Comparison of ENCODE assay signal across 23 cellular contexts in the genomic region with DNA sequence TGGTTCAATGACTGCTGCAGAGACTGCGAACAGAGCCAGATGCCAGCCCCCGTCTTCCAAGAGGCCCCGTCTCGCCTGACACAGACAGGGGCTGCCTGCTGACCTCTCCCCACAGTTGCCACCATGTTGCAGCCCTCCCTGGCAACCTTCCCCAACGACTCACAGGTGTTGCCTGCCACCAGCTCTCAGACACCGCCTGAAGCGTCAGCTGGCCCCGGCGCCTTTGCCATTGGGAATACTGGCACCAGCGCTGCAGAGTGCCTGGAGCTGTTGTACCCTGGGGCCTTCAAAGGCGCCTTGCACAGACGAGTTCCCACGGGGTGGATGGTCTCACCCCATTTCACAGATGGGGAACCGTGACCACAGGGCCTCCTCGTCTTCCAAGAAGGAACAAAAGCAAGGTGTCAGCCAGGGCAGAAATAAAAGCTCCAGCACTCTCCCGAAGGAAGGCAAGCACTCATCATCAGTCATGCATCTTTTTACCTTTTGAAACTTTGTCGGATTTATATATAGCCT.
"Had no signal": no experiment of that assay in that cellular context is flagged by ENCODE, and none has a peak within 500 bp of the region (broad histone marks: within the 10 kb centered on the region; RNA-seq: fewer than 3 reads in every experiment).

No MANE protein-coding gene starts in this region.

- H3K4me1 Mint-ChIP-seq: naive thymus-derived CD8-positive, alpha-beta T cell; neural progenitor cell had no signal

- H3K27ac Mint-ChIP-seq: natural killer cell treated with Interleukin-12 subunit alpha and Interleukin-12 subunit beta and Interleukin-15 and Interleukin-18, amount 100 ng/mL, for 72 hours; neural progenitor cell; progenitor cell of endocrine pancreas; stimulated activated effector memory CD8-positive, alpha-beta T cell treated with anti-CD3 and anti-CD28 coated beads, Interleukin-12 subunit alpha, Interleukin-12 subunit beta, amount 100 ng/mL, for 72 hours; stimulated activated naive CD8-positive, alpha-beta T cell treated with anti-CD3 and anti-CD28 coated beads, Interleukin-15, Interleukin-2, amounts not matched to agents 100 ng/mL and 50 ng/mL, for 24 hours had no signal

- ATAC-seq: naive thymus-derived CD8-positive, alpha-beta T cell; natural killer cell treated with Interleukin-12 subunit alpha and Interleukin-12 subunit beta and Interleukin-15 and Interleukin-18, amount 100 ng/mL, for 72 hours; psoas muscle; right cardiac atrium; right lobe of liver; stimulated activated naive B cell treated with anti-CD40 and anti-IgM and Interleukin-4, amounts not matched to agents 10 μg/mL and 1 μg/mL and 100 μg/mL, for 72 hours had no signal

- DNase-seq: naive thymus-derived CD8-positive, alpha-beta T cell; nucleus accumbens; ovary; posterior cingulate gyrus; psoas muscle; right cardiac atrium; right lobe of liver; sigmoid colon; small intestine; stimulated activated CD4-positive, alpha-beta T cell treated with anti-CD3 and anti-CD28 coated beads, Interleukin-15, amount 100 ng/mL, for 24 hours; stimulated activated CD4-positive, alpha-beta T cell treated with anti-CD3 and anti-CD28 coated beads, Interleukin-2, amount 100 ng/mL, for 24 hours; stimulated activated CD4-positive, alpha-beta T cell treated with anti-CD3 and anti-CD28 coated beads, Interleukin-2, amount 100 ng/mL, for 48 hours; stimulated activated CD4-positive, alpha-beta T cell treated with anti-CD3 and anti-CD28 coated beads, Interleukin-4, amount 100 ng/mL, for 24 hours; stimulated activated naive B cell treated with anti-CD40 and anti-IgM and Interleukin-4, amounts not matched to agents 10 μg/mL and 1 μg/mL and 100 μg/mL, for 72 hours; stimulated activated naive CD4-positive, alpha-beta T cell treated with Interleukin-2 at 50 U/mL for 16 hours; stomach; thyroid gland; trophoblast cell had no signal

- H3K36me3 Mint-ChIP-seq: neural progenitor cell; stimulated activated effector memory CD8-positive, alpha-beta T cell treated with anti-CD3 and anti-CD28 coated beads, Interleukin-12 subunit alpha, Interleukin-12 subunit beta, amount 100 ng/mL, for 72 hours had no signal

- H3K9me3 Mint-ChIP-seq: natural killer cell treated with Interleukin-12 subunit alpha and Interleukin-12 subunit beta and Interleukin-15 and Interleukin-18, amount 100 ng/mL, for 72 hours had no signal

- H3K27me3 Mint-ChIP-seq: natural killer cell treated with Interleukin-12 subunit alpha and Interleukin-12 subunit beta and Interleukin-15 and Interleukin-18, amount 100 ng/mL, for 72 hours; progenitor cell of endocrine pancreas had no signal

- H3K4me3 Mint-ChIP-seq: naive thymus-derived CD8-positive, alpha-beta T cell; natural killer cell treated with Interleukin-12 subunit alpha and Interleukin-12 subunit beta and Interleukin-15 and Interleukin-18, amount 100 ng/mL, for 72 hours; neural progenitor cell; stimulated activated effector memory CD8-positive, alpha-beta T cell treated with anti-CD3 and anti-CD28 coated beads, Interleukin-12 subunit alpha, Interleukin-12 subunit beta, amount 100 ng/mL, for 72 hours; stimulated activated naive B cell treated with anti-CD40 and anti-IgM and Interleukin-4, amounts not matched to agents 10 μg/mL and 1 μg/mL and 100 μg/mL, for 72 hours; stimulated activated naive CD8-positive, alpha-beta T cell treated with anti-CD3 and anti-CD28 coated beads, Interleukin-15, Interleukin-2, amounts not matched to agents 100 ng/mL and 50 ng/mL, for 24 hours had no signal
